Comparison of ENCODE assay signal across 35 cellular contexts in the genomic region with DNA sequence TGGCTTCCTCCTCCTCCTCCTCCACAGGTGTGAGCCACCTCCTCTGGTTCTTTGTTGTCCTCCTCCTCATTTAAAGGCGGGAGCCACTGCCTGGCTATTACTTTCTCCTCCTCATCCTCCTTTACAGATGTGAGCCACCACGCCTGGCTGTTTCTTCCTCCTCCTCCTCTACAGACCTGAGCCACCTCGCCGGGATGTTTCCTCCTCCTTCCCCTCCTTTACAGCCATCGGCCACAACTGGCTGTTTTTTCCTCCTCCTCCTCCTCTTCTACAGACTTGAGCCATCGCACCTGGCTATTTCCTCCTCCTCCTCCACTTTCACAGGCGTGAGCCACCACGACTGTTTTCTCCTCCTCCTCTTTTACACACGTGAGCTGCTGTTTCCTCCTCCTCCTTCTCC. TPM values are rescaled to one million over a fixed set of nuclear protein-coding genes. Genes with fewer than 3 reads are reported as not detected.
"Had no signal": no experiment of that assay in that cellular context is flagged by ENCODE, and none has a peak within 500 bp of the region (broad histone marks: within the 10 kb centered on the region; RNA-seq: fewer than 3 reads in every experiment).

No MANE protein-coding gene starts in this region.

- ATAC-seq: activated CD4-positive, alpha-beta T cell treated with anti-CD3 and anti-CD28 coated beads for 36 hours; activated CD8-positive, alpha-beta memory T cell treated with anti-CD3 and anti-CD28 coated beads, Interleukin-2, amount 10 ng/mL, durations not matched to agents 7 days and 5 days; activated CD8-positive, alpha-beta T cell treated with anti-CD3 and anti-CD28 coated beads, Interleukin-2, amount 10 ng/mL, durations not matched to agents 7 days and 5 days; activated naive CD8-positive, alpha-beta T cell treated with anti-CD3 and anti-CD28 coated beads, Interleukin-2, amount 50 U/mL, for 24 hours; body of pancreas had no signal

- H3K27ac ChIP-seq: adrenal gland, body of pancreas, colonic mucosa, epithelial cell of prostate, esophagus squamous epithelium had no signal

- H3K4me3 ChIP-seq: adrenal gland, body of pancreas, colonic mucosa, esophagus squamous epithelium had no signal

- H3K36me3 ChIP-seq: adrenal gland, colonic mucosa, esophagus squamous epithelium had no signal

- DNase-seq: activated CD4-positive, alpha-beta memory T cell treated with anti-CD3 and anti-CD28 coated beads for 36 hours; activated CD4-positive, alpha-beta T cell treated with anti-CD3 and anti-CD28 coated beads for 36 hours; activated CD4-positive, alpha-beta T cell treated with anti-CD3 and anti-CD28 coated beads, Interleukin-2, amount 10 ng/mL, durations not matched to agents 24 days and 14 days; activated CD4-positive, CD25-positive, alpha-beta regulatory T cell; activated CD4-positive, CD25-positive, alpha-beta regulatory T cell treated with anti-CD3 and anti-CD28 coated beads, Interleukin-2, amount 50 U/mL, for 72 hours; activated CD8-positive, alpha-beta memory T cell treated with anti-CD3 and anti-CD28 coated beads, Interleukin-2, amount 10 ng/mL, durations not matched to agents 7 days and 5 days; activated CD8-positive, alpha-beta memory T cell treated with anti-CD3 and anti-CD28 coated beads, Interleukin-2, amount 50 U/mL, for 4 hours; activated CD8-positive, alpha-beta T cell treated with anti-CD3 and anti-CD28 coated beads, Interleukin-2, amount 10 ng/mL, durations not matched to agents 7 days and 5 days; activated effector memory CD4-positive, alpha-beta T cell treated with anti-CD3 and anti-CD28 coated beads, Interleukin-2, amount 50 U/mL, for 16 hours; activated naive CD4-positive, alpha-beta T cell treated with anti-CD3 and anti-CD28 coated beads for 36 hours; activated naive CD8-positive, alpha-beta T cell treated with anti-CD3 and anti-CD28 coated beads for 36 hours; activated naive CD8-positive, alpha-beta T cell treated with anti-CD3 and anti-CD28 coated beads, Interleukin-2, amount 50 U/mL, for 24 hours; activated T-cell treated with anti-CD3 and anti-CD28 coated beads, Interleukin-2, amount 50 U/mL, for 1 hour; activated T-cell treated with anti-CD3 and anti-CD28 coated beads, Interleukin-2, amount 50 U/mL, for 48 hours; adrenal gland; amygdala; aorta; body of pancreas; central memory CD4-positive, alpha-beta T cell; cerebellar nuclear complex; colonic mucosa; effector CD8-positive, alpha-beta T cell; esophagus squamous epithelium; T-helper 2 cell had no signal

- H3K4me1 ChIP-seq: adrenal gland, body of pancreas, colonic mucosa, esophagus squamous epithelium had no signal

- H3K27me3 ChIP-seq: adrenal gland, body of pancreas, colonic mucosa, esophagus squamous epithelium had no signal

- H3K9me3 ChIP-seq: colonic mucosa had no signal

RNA-seq across cellular contexts. Expression of gene ZNF479, which starts 49.0 kb away (rescaled TPM):
- total RNA-seq: activated CD4-positive, alpha-beta memory T cell treated with anti-CD3 and anti-CD28 coated beads for 36 hours; activated CD4-positive, alpha-beta T cell treated with anti-CD3 and anti-CD28 coated beads for 36 hours; activated CD4-positive, alpha-beta T cell treated with anti-CD3 and anti-CD28 coated beads, Interleukin-2, amount 10 ng/mL, durations not matched to agents 24 days and 14 days; activated CD8-positive, alpha-beta memory T cell treated with anti-CD3 and anti-CD28 coated beads for 36 hours; activated CD8-positive, alpha-beta memory T cell treated with anti-CD3 and anti-CD28 coated beads, Interleukin-2, amount 10 ng/mL, durations not matched to agents 7 days and 5 days; activated CD8-positive, alpha-beta T cell treated with anti-CD3 and anti-CD28 coated beads, Interleukin-2, amount 10 ng/mL, durations not matched to agents 7 days and 5 days; activated naive CD4-positive, alpha-beta T cell treated with anti-CD3 and anti-CD28 coated beads for 36 hours; activated naive CD8-positive, alpha-beta T cell treated with anti-CD3 and anti-CD28 coated beads for 36 hours; activated T-helper 1 cell treated with anti-CD3 and anti-CD28 coated beads, Interleukin-12 subunit alpha, Interleukin-12 subunit beta, Interleukin-2, Interleukin-4 antibody, amounts not matched to agents 30 ng/mL and 10 ng/mL and 1 ng/mL, durations not matched to agents 14 hours and 24 hours and 36 hours; activated T-helper 2 cell treated with anti-CD3 and anti-CD28 coated beads, Interferon-gamma antibody, Interleukin-2, Interleukin-4, amounts not matched to agents 10 μg/mL and 5 μg/mL and 100 μg/mL, durations not matched to agents 14 hours and 24 hours and 36 hours; adrenal gland; aorta; body of pancreas; colonic mucosa; dermis microvascular lymphatic vessel endothelial cell; endothelial cell of umbilical vein; esophagus squamous epithelium; fibroblast of lung; fibroblast of villous mesenchyme; frontal cortex; T-helper 1 cell treated with Interleukin-12 subunit alpha and Interleukin-12 subunit beta and Interleukin-4 antibody, amounts not matched to agents 30 ng/mL and 1 ng/mL, for 36 hours had no signal
- polyA plus RNA-seq: adrenal gland, aorta, endothelial cell of umbilical vein, esophagus, fibroblast of lung had no signal
